1 cellular context compared by ENCODE assay signal in the genomic region with DNA sequence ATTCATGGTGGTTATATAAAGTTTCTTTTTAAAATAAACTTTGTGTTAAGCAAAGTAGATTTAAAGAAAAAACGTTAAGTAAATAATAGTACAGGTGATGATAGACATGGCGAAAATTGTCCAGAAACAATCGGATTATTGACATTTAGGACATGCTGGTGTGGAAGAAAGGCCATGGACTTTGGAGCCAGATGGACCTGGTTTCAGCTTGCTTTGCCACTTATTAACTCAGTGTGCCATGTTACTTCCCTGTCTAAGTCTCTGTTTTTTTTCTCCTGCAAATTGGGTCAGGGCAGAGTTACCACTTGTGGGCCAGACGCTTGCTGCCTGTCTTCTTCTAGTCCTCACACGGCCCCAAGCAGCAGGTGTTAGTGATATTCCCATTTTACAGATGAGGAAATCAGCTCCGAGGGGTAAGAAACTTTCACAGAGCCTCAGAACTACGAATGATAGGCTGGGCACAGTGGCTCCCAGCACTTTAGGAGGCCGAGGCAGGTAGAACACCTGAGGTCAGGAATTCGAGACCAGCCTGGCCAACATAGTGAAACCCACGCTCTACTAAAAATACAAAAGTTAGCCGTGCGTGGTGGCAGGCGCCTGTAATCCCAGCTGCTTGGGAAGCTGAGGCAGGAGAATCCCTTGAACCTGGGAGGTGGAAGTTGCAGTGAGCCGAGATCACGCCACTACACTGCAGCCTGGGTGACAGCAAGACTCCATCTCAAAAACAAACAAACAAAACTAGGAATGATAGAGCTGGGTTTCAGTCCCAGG.
TF ChIP-seq lines count a peak whose summit lies in the region.

No MANE protein-coding gene starts in this region.

TF ChIP-seq in liver, 16 proteins besides CTCF, POLR2A, EP300 and RAD21 (continued from another document):
- TF ChIP-seq, protein P1, sequence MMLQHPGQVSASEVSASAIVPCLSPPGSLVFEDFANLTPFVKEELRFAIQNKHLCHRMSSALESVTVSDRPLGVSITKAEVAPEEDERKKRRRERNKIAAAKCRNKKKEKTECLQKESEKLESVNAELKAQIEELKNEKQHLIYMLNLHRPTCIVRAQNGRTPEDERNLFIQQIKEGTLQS (IDR thresholded peaks at IDR 0.05): peak; percentile 65
- TF ChIP-seq HNF4G (IDR thresholded peaks at IDR 0.05) (peak; percentile 98), SP1 (IDR thresholded peaks at IDR 0.05) (peak; percentile 99), RXRA (IDR thresholded peaks at IDR 0.05) (peak; percentile 93 to 94), NR2F2 (IDR thresholded peaks at IDR 0.05) (peak; percentile 70)
- TF ChIP-seq, protein P2, sequence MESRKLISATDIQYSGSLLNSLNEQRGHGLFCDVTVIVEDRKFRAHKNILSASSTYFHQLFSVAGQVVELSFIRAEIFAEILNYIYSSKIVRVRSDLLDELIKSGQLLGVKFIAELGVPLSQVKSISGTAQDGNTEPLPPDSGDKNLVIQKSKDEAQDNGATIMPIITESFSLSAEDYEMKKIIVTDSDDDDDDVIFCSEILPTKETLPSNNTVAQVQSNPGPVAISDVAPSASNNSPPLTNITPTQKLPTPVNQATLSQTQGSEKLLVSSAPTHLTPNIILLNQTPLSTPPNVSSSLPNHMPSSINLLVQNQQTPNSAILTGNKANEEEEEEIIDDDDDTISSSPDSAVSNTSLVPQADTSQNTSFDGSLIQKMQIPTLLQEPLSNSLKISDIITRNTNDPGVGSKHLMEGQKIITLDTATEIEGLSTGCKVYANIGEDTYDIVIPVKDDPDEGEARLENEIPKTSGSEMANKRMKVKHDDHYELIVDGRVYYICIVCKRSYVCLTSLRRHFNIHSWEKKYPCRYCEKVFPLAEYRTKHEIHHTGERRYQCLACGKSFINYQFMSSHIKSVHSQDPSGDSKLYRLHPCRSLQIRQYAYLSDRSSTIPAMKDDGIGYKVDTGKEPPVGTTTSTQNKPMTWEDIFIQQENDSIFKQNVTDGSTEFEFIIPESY (IDR thresholded peaks at IDR 0.05): peak; percentile 76
